12 cellular contexts compared by ENCODE assay signal in the genomic region with DNA sequence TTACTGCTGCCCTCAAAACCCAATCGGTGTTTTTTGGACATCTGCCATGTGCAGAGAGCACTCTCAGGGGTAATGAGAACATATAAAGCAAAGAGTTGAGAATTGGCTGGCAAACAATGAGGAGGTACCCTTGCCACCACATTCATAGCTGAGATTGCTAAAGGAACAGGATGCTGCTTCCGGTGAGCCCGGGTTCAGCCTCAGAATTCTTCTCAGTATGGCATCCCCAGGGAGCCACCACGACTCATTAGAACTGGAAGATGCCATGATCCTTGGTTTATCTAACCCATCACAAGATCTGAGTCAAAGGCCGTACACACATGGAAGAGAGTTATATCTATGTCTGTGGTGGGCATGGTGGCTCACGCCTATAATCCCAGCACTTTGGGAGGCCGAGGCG.
DNase-seq lines count a peak whose midpoint lies in the region; ATAC-seq and TF ChIP-seq lines count a peak whose summit lies in the region.
"Had no signal": no experiment of that assay in that cellular context is flagged by ENCODE, and none has a peak within 500 bp of the region (broad histone marks: within the 10 kb centered on the region; RNA-seq: fewer than 3 reads in every experiment).

No MANE protein-coding gene starts in this region.

- POLR2A ChIA-PET in activated naive CD8-positive, alpha-beta T cell treated with anti-CD3 and anti-CD28 coated beads, Interleukin-2, amount 10 ng/mL, durations not matched to agents 7 days and 5 days (lab: Charles Lee) = interaction anchor here (1.2 to 1.3 kb wide), 2 partner anchors 26 to 167 kb away, joined by 3 to 4 read pairs; no protein-coding TSS in a partner anchor
- POLR2A ChIA-PET in PC-9 (lab: Charles Lee; ENCODE audit: unreplicated experiment) = no interaction called here

- H3K4me3 Mint-ChIP-seq in activated naive CD8-positive, alpha-beta T cell treated with anti-CD3 and anti-CD28 coated beads, Interleukin-2, amount 10 ng/mL, durations not matched to agents 7 days and 5 days = no peak overlapping the region
- no peak overlapping the region for H3K4me3 Mint-ChIP-seq in activated naive CD8-positive, alpha-beta T cell treated with anti-CD3 and anti-CD28 coated beads, Interleukin-2, amount 50 U/mL, for 24 hours

- no peaks in the 10 kb centered on the region for H4K20me1 ChIP-seq in PC-9 (ENCODE audit: insufficient read depth)

- intact Hi-C loops in PC-9 (cut with micrococcal nuclease; ENCODE audit: unreplicated experiment) = loop anchor here (2.0 to 5.0 kb wide), 2 partner anchors 27 to 39 kb away; no protein-coding TSS in a partner anchor

- H3K9me3 ChIP-seq in PC-9 (ENCODE audit: insufficient read depth, low read depth) (no peaks in the 10 kb centered on the region; the same call in 1 of the 2 replicates), upper lobe of left lung (no peaks in the 10 kb centered on the region)
- H3K9me3 ChIP-seq: HAP-1 had no signal

- no peaks in the 10 kb centered on the region for H3K9me2 ChIP-seq in PC-9 (ENCODE audit: insufficient read depth)

- H3K36me3 ChIP-seq in PC-9 (ENCODE audit: low read depth) = no peaks in the 10 kb centered on the region
- peaks cover 0 to 28% (median 6%) of the 10 kb centered on the region in 4 donors for H3K36me3 ChIP-seq in upper lobe of left lung

- H3K27me3 ChIP-seq in PC-9 (ENCODE audit: insufficient read depth, low read depth) (no peaks in the 10 kb centered on the region), upper lobe of left lung (no peaks in the 10 kb centered on the region)

- CTCF ChIA-PET in PC-9 (lab: Charles Lee) = no interaction called here

- H3K4me1 Mint-ChIP-seq in activated naive CD8-positive, alpha-beta T cell treated with anti-CD3 and anti-CD28 coated beads, Interleukin-2, amount 10 ng/mL, durations not matched to agents 7 days and 5 days = peaks cover 52% of the 10 kb centered on the region
- peaks cover 72% of the 10 kb centered on the region for H3K4me1 Mint-ChIP-seq in activated naive CD8-positive, alpha-beta T cell treated with anti-CD3 and anti-CD28 coated beads, Interleukin-2, amount 50 U/mL, for 24 hours

- no peaks in the 10 kb centered on the region for H3K27me3 Mint-ChIP-seq in activated naive CD8-positive, alpha-beta T cell treated with anti-CD3 and anti-CD28 coated beads, Interleukin-2, amount 10 ng/mL, durations not matched to agents 7 days and 5 days
- no peaks in the 10 kb centered on the region for H3K27me3 Mint-ChIP-seq in activated naive CD8-positive, alpha-beta T cell treated with anti-CD3 and anti-CD28 coated beads, Interleukin-2, amount 50 U/mL, for 24 hours

- peak overlapping the region; percentile 15 for H3K27ac Mint-ChIP-seq in activated naive CD8-positive, alpha-beta T cell treated with anti-CD3 and anti-CD28 coated beads, Interleukin-2, amount 10 ng/mL, durations not matched to agents 7 days and 5 days
- H3K27ac Mint-ChIP-seq in activated naive CD8-positive, alpha-beta T cell treated with anti-CD3 and anti-CD28 coated beads, Interleukin-2, amount 50 U/mL, for 24 hours = no peak overlapping the region

- 76 to 87% methylated on average over 7 to 8 of the region's 8 CpGs for WGBS in upper lobe of left lung, 2 donors

- H2AFZ ChIP-seq in PC-9 = no peak overlapping the region

- H3K4me2 ChIP-seq in PC-9 = no peak overlapping the region; the same call in 1 of the 2 replicates

- BruUV-seq in PC-9 (replicated peaks; lab: Mats Ljungman, UMichigan) = no TSS peak

- peaks cover 70% of the 10 kb centered on the region for H3K36me3 Mint-ChIP-seq in activated naive CD8-positive, alpha-beta T cell treated with anti-CD3 and anti-CD28 coated beads, Interleukin-2, amount 10 ng/mL, durations not matched to agents 7 days and 5 days
- peaks cover 74% of the 10 kb centered on the region for H3K36me3 Mint-ChIP-seq in activated naive CD8-positive, alpha-beta T cell treated with anti-CD3 and anti-CD28 coated beads, Interleukin-2, amount 50 U/mL, for 24 hours (ENCODE audit: low read depth)

- peaks cover 27% of the 10 kb centered on the region for H3F3A ChIP-seq in PC-9 (ENCODE audit: insufficient read depth, low read depth)

- ATAC-seq in activated naive CD8-positive, alpha-beta T cell treated with anti-CD3 and anti-CD28 coated beads, Interleukin-2, amount 10 ng/mL, durations not matched to agents 7 days and 5 days (ENCODE audit: low read depth) = no peak
- no peak for ATAC-seq in activated naive CD8-positive, alpha-beta T cell treated with anti-CD3 and anti-CD28 coated beads, Interleukin-2, amount 50 U/mL, for 24 hours
- no peak for ATAC-seq in upper lobe of left lung (ENCODE audit: low FRiP score in 2 of 2)
- no peak for ATAC-seq in GM18873 (IDR thresholded peaks at IDR 0.05; ENCODE audit: low FRiP score, unreplicated experiment)
- no peak for ATAC-seq in HG03135 (IDR thresholded peaks at IDR 0.05; ENCODE audit: unreplicated experiment)

- TF ChIP-seq EP300 in upper lobe of left lung (IDR thresholded peaks at IDR 0.05) = no peak

- peak overlapping the region; percentile 65 for H3K27ac ChIP-seq in PC-9
- H3K27ac ChIP-seq in upper lobe of left lung = peak overlapping the region; percentile 11 to 55 (median 46)

- TF ChIP-seq POLR2A in upper lobe of left lung (IDR thresholded peaks at IDR 0.05) = no peak

- no peaks in the 10 kb centered on the region for H3K79me2 ChIP-seq in PC-9 (ENCODE audit: low read depth)

- no peak for DNase-seq in activated naive CD8-positive, alpha-beta T cell treated with anti-CD3 and anti-CD28 coated beads, Interleukin-2, amount 10 ng/mL, durations not matched to agents 7 days and 5 days
- no peak for DNase-seq in activated naive CD8-positive, alpha-beta T cell treated with anti-CD3 and anti-CD28 coated beads, Interleukin-2, amount 50 U/mL, for 24 hours
- DNase-seq in PC-9 = no peak
- peak; percentile 44 for DNase-seq in fibroblast of mammary gland (ENCODE audit: low read depth)
- no peak for DNase-seq in upper lobe of left lung
- DNase-seq in NK-92 treated with Interleukin-12 subunit alpha and Interleukin-12 subunit beta, amount 100 ng/mL, for 24 hours (lab: John Stamatoyannopoulos, UW) = no peak
- DNase-seq: C1 segment of cervical spinal cord had no signal

- no peak for TF ChIP-seq CTCF in PC-9 (conservative IDR thresholded peaks at IDR 0.05)
- no peak for TF ChIP-seq CTCF in fibroblast of mammary gland (conservative IDR thresholded peaks at IDR 0.05; ENCODE audit: control insufficient read depth, insufficient read depth, low read depth, low read length)
- no peak for TF ChIP-seq CTCF in upper lobe of left lung (IDR thresholded peaks at IDR 0.05)

- peaks cover 10% of the 10 kb centered on the region for H3K9me3 Mint-ChIP-seq in activated naive CD8-positive, alpha-beta T cell treated with anti-CD3 and anti-CD28 coated beads, Interleukin-2, amount 10 ng/mL, durations not matched to agents 7 days and 5 days
- peaks cover 4% of the 10 kb centered on the region for H3K9me3 Mint-ChIP-seq in activated naive CD8-positive, alpha-beta T cell treated with anti-CD3 and anti-CD28 coated beads, Interleukin-2, amount 50 U/mL, for 24 hours
- H3K9me3 Mint-ChIP-seq: activated T-helper 2 cell treated with anti-CD3 and anti-CD28 coated beads, Interferon-gamma antibody, Interleukin-2, Interleukin-4, amounts not matched to agents 10 μg/mL and 5 μg/mL and 100 μg/mL, durations not matched to agents 14 hours and 24 hours and 36 hours had no signal

- H3K4me3 ChIP-seq in PC-9 (no peak overlapping the region), fibroblast of mammary gland (ENCODE audit: control insufficient read depth, low read depth, low read length) (no peak overlapping the region), upper lobe of left lung (no peak overlapping the region)
- H3K4me3 ChIP-seq: HAP-1, skin epidermis had no signal

- peaks cover 32% of the 10 kb centered on the region for H3K4me1 ChIP-seq in PC-9 (replicated peaks; ENCODE audit: insufficient read depth)
- peaks cover under 1 to 43% (median 14%) of the 10 kb centered on the region in 4 donors for H3K4me1 ChIP-seq in upper lobe of left lung
